9 cellular contexts compared by ENCODE assay signal in the genomic region with DNA sequence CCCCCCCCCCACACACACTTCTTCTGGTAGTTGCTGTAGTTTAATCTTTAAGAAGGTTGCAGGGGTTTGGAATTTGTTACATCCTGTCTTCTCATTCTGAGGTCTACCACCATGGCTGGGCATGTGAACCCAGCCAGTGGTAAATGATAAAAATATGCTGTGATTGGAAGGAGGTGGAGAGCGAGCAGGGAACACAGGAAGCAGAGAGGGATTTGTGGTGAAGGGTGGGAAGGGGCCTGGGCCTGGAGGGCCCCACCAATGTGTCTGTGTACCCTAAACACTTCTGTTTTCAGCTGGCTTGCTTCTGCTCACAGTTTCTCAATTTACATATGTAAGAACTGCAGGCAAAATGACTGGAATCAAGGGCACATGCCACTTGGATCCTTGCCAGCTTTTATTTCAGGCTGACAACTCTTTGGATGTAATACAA.
DNase-seq lines count a peak whose midpoint lies in the region; ATAC-seq and TF ChIP-seq lines count a peak whose summit lies in the region.
"Had no signal": no experiment of that assay in that cellular context is flagged by ENCODE, and none has a peak within 500 bp of the region (broad histone marks: within the 10 kb centered on the region; RNA-seq: fewer than 3 reads in every experiment).

No MANE protein-coding gene starts in this region.

- no peak overlapping the region for H3K4me2 ChIP-seq in GM23248 (ENCODE audit: unreplicated experiment)

- no peaks in the 10 kb centered on the region for H3K9me2 ChIP-seq in GM23248 (ENCODE audit: insufficient read depth)

- no peaks in the 10 kb centered on the region for H3K36me3 ChIP-seq in GM23248 (ENCODE audit: low read depth)

- intact Hi-C loops in activated T-helper 1 cell treated with anti-CD3 and anti-CD28 coated beads, Interleukin-12 subunit alpha, Interleukin-12 subunit beta, Interleukin-2, Interleukin-4 antibody, amounts not matched to agents 30 ng/mL and 10 ng/mL and 1 ng/mL, durations not matched to agents 14 hours and 24 hours and 36 hours (cut with micrococcal nuclease): no loop called here
- intact Hi-C loops in natural killer cell (cut with micrococcal nuclease): loop anchor here (1.0 to 10.0 kb wide), 2 partner anchors 15 to 166 kb away; no protein-coding TSS in a partner anchor

- H3K79me2 ChIP-seq in GM23248 (ENCODE audit: insufficient read depth): no peaks in the 10 kb centered on the region

- H3K4me1 ChIP-seq in GM23248 (ENCODE audit: insufficient read depth): no peaks in the 10 kb centered on the region

- peak overlapping the region; percentile 74 for H3K27ac Mint-ChIP-seq in activated T-helper 1 cell treated with anti-CD3 and anti-CD28 coated beads, Interleukin-12 subunit alpha, Interleukin-12 subunit beta, Interleukin-2, Interleukin-4 antibody, amounts not matched to agents 30 ng/mL and 10 ng/mL and 1 ng/mL, durations not matched to agents 14 hours and 24 hours and 36 hours
- H3K27ac Mint-ChIP-seq in natural killer cell: peak overlapping the region; percentile 83

- H3F3A ChIP-seq in GM23248 (ENCODE audit: insufficient read depth): no peaks in the 10 kb centered on the region

- no peak overlapping the region for H3K9ac ChIP-seq in GM23248

- peak overlapping the region; percentile 45 for H3K4me3 Mint-ChIP-seq in activated T-helper 1 cell treated with anti-CD3 and anti-CD28 coated beads, Interleukin-12 subunit alpha, Interleukin-12 subunit beta, Interleukin-2, Interleukin-4 antibody, amounts not matched to agents 30 ng/mL and 10 ng/mL and 1 ng/mL, durations not matched to agents 14 hours and 24 hours and 36 hours
- peak overlapping the region; percentile 65 for H3K4me3 Mint-ChIP-seq in natural killer cell

- peaks cover 32% of the 10 kb centered on the region for H3K4me1 Mint-ChIP-seq in activated T-helper 1 cell treated with anti-CD3 and anti-CD28 coated beads, Interleukin-12 subunit alpha, Interleukin-12 subunit beta, Interleukin-2, Interleukin-4 antibody, amounts not matched to agents 30 ng/mL and 10 ng/mL and 1 ng/mL, durations not matched to agents 14 hours and 24 hours and 36 hours (ENCODE audit: low read depth)
- H3K4me1 Mint-ChIP-seq in natural killer cell: peaks cover 27 to 40% of the 10 kb centered on the region in 2 donors

- H3K27ac ChIP-seq in GM23248: no peak overlapping the region

- peaks cover 2% of the 10 kb centered on the region for H3K36me3 Mint-ChIP-seq in activated T-helper 1 cell treated with anti-CD3 and anti-CD28 coated beads, Interleukin-12 subunit alpha, Interleukin-12 subunit beta, Interleukin-2, Interleukin-4 antibody, amounts not matched to agents 30 ng/mL and 10 ng/mL and 1 ng/mL, durations not matched to agents 14 hours and 24 hours and 36 hours (ENCODE audit: low read depth)
- no peaks in the 10 kb centered on the region for H3K36me3 Mint-ChIP-seq in natural killer cell

- no peaks in the 10 kb centered on the region for H3K27me3 ChIP-seq in GM23248 (replicated peaks; ENCODE audit: insufficient read depth)

- TF ChIP-seq CTCF in natural killer cell (IDR thresholded peaks at IDR 0.05): no peak

- no peaks in the 10 kb centered on the region for H4K20me1 ChIP-seq in GM23248 (ENCODE audit: insufficient read depth)

- peak; percentile 4 for DNase-seq in GM23248
- peak; percentile 19 for DNase-seq in NCI-H187 treated with DMSO at 0.1 percent for 48 hours (lab: John Stamatoyannopoulos, UW)
- no peak for DNase-seq in activated T-helper 1 cell treated with anti-CD3 and anti-CD28 coated beads, Interleukin-12 subunit alpha, Interleukin-12 subunit beta, Interleukin-2, Interleukin-4 antibody, amounts not matched to agents 30 ng/mL and 10 ng/mL and 1 ng/mL, durations not matched to agents 14 hours and 24 hours and 36 hours (ENCODE audit: low spot score)
- peak; percentile 39 for DNase-seq in natural killer cell
- DNase-seq in anterior cingulate cortex (lab: John Stamatoyannopoulos, UW): no peak
- no peak for DNase-seq in ecto neural progenitor cell (ENCODE audit: low spot score)
- DNase-seq in D341Med (ENCODE audit: low spot score): no peak

- no peaks in the 10 kb centered on the region for H3K9me3 ChIP-seq in GM23248 (ENCODE audit: low read depth)

- ATAC-seq in natural killer cell (peak; percentile 67 to 68 (median 68)), GM21528 (IDR thresholded peaks at IDR 0.05; ENCODE audit: low FRiP score, unreplicated experiment) (no peak)
- ATAC-seq: GM12878 had no signal

- peaks cover 4% of the 10 kb centered on the region for H3K9me3 Mint-ChIP-seq in activated T-helper 1 cell treated with anti-CD3 and anti-CD28 coated beads, Interleukin-12 subunit alpha, Interleukin-12 subunit beta, Interleukin-2, Interleukin-4 antibody, amounts not matched to agents 30 ng/mL and 10 ng/mL and 1 ng/mL, durations not matched to agents 14 hours and 24 hours and 36 hours
- H3K9me3 Mint-ChIP-seq in natural killer cell: no peaks in the 10 kb centered on the region

- H3K4me3 ChIP-seq in GM23248: no peak overlapping the region
- H3K4me3 ChIP-seq: GM12878 had no signal

- in situ Hi-C loops in GM23248 (cut with MboI): no loop called here

- H2AFZ ChIP-seq in GM23248: no peak overlapping the region

- 39 to 53% methylated on average over 1 of the region's 1 CpG for WGBS in GM23248 (ENCODE audit: low coverage in 1 of 2, low lambda C conversion rate in 2 of 2, missing lambda C conversion rate in 2 of 2), 2 experiments

- H3K27me3 Mint-ChIP-seq in activated T-helper 1 cell treated with anti-CD3 and anti-CD28 coated beads, Interleukin-12 subunit alpha, Interleukin-12 subunit beta, Interleukin-2, Interleukin-4 antibody, amounts not matched to agents 30 ng/mL and 10 ng/mL and 1 ng/mL, durations not matched to agents 14 hours and 24 hours and 36 hours (ENCODE audit: insufficient read depth): no peaks in the 10 kb centered on the region
- H3K27me3 Mint-ChIP-seq in natural killer cell (ENCODE audit: low read depth in 2 of 2): no peaks in the 10 kb centered on the region

Comparison
In these comparisons a context has a peak if more than half of its experiments do, and no peak if none do; other contexts are left out.
1. DNase-seq: peak in GM23248 (single experiment), NCI-H187 treated with DMSO at 0.1 percent for 48 hours (single experiment) and natural killer cell (single experiment); none in activated T-helper 1 cell treated with anti-CD3 and anti-CD28 coated beads, Interleukin-12 subunit alpha, Interleukin-12 subunit beta, Interleukin-2, Interleukin-4 antibody, amounts not matched to agents 30 ng/mL and 10 ng/mL and 1 ng/mL, durations not matched to agents 14 hours and 24 hours and 36 hours (single experiment), anterior cingulate cortex (0 of 58), ecto neural progenitor cell (single experiment) and D341Med (single experiment).